Comparison of ENCODE assay signal across 8 cellular contexts in genomic region chr13:46165485-46166220, GRCh38. TPM values are rescaled to one million over a fixed set of nuclear protein-coding genes. Genes with fewer than 3 reads are reported as not detected.
DNase-seq lines count a peak whose midpoint lies in the region; ATAC-seq, FAIRE-seq and TF ChIP-seq lines count a peak whose summit lies in the region.

No MANE protein-coding gene starts in this region.

- in situ Hi-C loops in HAP-1 (cut with MboI; ENCODE audit: low sequenced_read_pairs) = no loop called here

- H3K4me1 ChIP-seq in HAP-1 (no peaks in the 10 kb centered on the region), vagina (peaks cover 11% of the 10 kb centered on the region)

- H3K4me3 ChIP-seq in HAP-1 (no peak overlapping the region), coronary artery (no peak overlapping the region), vagina (no peak overlapping the region)

- H3K9me3 ChIP-seq in HAP-1 (no peaks in the 10 kb centered on the region), vagina (no peaks in the 10 kb centered on the region)

- H3K4me1 Mint-ChIP-seq in activated naive CD4-positive, alpha-beta T cell treated with anti-CD3 and anti-CD28 coated beads, Interleukin-2, amount 50 U/mL, for 24 hours = peaks cover 83% of the 10 kb centered on the region

- DNase-seq in CD1c-positive myeloid dendritic cell (ENCODE audit: extremely low spot score) (peak; percentile 50), GM19239 (ENCODE audit: insufficient read length, low spot score) (peak; percentile 40), HAP-1 (ENCODE audit: low spot score in 2 of 2) (no peak), coronary artery (ENCODE audit: low spot score) (no peak), vagina (ENCODE audit: extremely low spot score in 2 of 2) (no peak), NCI-H69 (lab: John Stamatoyannopoulos, UW) (no peak)

- H3K27me3 Mint-ChIP-seq in activated naive CD4-positive, alpha-beta T cell treated with anti-CD3 and anti-CD28 coated beads, Interleukin-2, amount 50 U/mL, for 24 hours = no peaks in the 10 kb centered on the region

- peak overlapping the region; percentile 98 for H3K27ac Mint-ChIP-seq in activated naive CD4-positive, alpha-beta T cell treated with anti-CD3 and anti-CD28 coated beads, Interleukin-2, amount 50 U/mL, for 24 hours

- TF ChIP-seq CTCF in coronary artery (IDR thresholded peaks at IDR 0.05) = no peak
- no peak for TF ChIP-seq CTCF in vagina (IDR thresholded peaks at IDR 0.05)

- H3K4me3 Mint-ChIP-seq in activated naive CD4-positive, alpha-beta T cell treated with anti-CD3 and anti-CD28 coated beads, Interleukin-2, amount 50 U/mL, for 24 hours = peak overlapping the region; percentile 85

- TF ChIP-seq POLR2A in vagina (IDR thresholded peaks at IDR 0.05) = no peak

- intact Hi-C loops in vagina (cut with DNase I) = no loop called here

- H3K9me3 Mint-ChIP-seq in activated naive CD4-positive, alpha-beta T cell treated with anti-CD3 and anti-CD28 coated beads, Interleukin-2, amount 50 U/mL, for 24 hours = no peaks in the 10 kb centered on the region

- H3K27ac ChIP-seq in coronary artery (no peak overlapping the region), vagina (no peak overlapping the region)

- peak; percentile 91 for FAIRE-seq in GM19239 (lab: Jason Lieb, UNC)

- H3K27me3 ChIP-seq in HAP-1 (ENCODE audit: low read depth) (no peaks in the 10 kb centered on the region), vagina (no peaks in the 10 kb centered on the region)

- H3K36me3 Mint-ChIP-seq in activated naive CD4-positive, alpha-beta T cell treated with anti-CD3 and anti-CD28 coated beads, Interleukin-2, amount 50 U/mL, for 24 hours = peaks cover 14% of the 10 kb centered on the region

- ATAC-seq in HG03378 (IDR thresholded peaks at IDR 0.05; ENCODE audit: unreplicated experiment) = peak; percentile 45

- H3K36me3 ChIP-seq in HAP-1 (replicated peaks) = no peaks in the 10 kb centered on the region
- H3K36me3 ChIP-seq in vagina = no peaks in the 10 kb centered on the region

RNA-seq across cellular contexts. Expression of gene LCP1, which starts 16.3 kb away (rescaled TPM):
- 30.9 TPM for total RNA-seq in vagina

RNA-seq across cellular contexts. Expression of gene LRRC63, which starts 46.1 kb away (rescaled TPM):
- total RNA-seq in vagina = 0.49 TPM

Comparison
In these comparisons a context has a peak if more than half of its experiments do, and no peak if none do; other contexts are left out.
1. DNase-seq: peak in CD1c-positive myeloid dendritic cell (single experiment) and GM19239 (single experiment); none in HAP-1 (0 of 2), coronary artery (single experiment), vagina (0 of 2) and NCI-H69 (single experiment).